28 cellular contexts compared by ENCODE assay signal in the genomic region with DNA sequence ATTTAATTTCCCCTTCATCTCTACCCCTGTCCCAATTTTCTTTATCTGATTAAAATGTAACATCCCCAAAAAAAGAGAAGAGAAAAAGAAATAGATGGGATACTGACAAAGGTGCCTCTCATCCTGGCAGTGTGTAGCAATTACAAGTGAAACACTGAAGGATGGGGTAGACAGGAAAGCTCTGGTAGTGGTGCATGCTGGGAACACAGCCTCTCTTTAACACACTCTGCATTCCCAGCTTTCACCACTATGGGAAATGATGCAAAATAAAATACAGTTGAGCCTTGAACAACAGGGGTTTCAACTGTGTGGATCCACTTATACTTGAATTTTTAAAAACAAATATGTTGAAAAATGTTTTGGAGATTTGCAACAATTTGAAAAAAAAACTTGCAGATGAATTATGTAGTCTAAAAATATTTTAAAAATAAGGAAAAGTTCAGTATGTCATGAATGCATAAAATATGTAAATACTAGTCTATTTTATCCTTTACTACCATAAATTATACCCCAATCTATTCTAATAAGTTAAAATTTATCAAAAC.
DNase-seq lines count a peak whose midpoint lies in the region; TF ChIP-seq lines count a peak whose summit lies in the region.
"Had no signal": no experiment of that assay in that cellular context is flagged by ENCODE, and none has a peak within 500 bp of the region (broad histone marks: within the 10 kb centered on the region; RNA-seq: fewer than 3 reads in every experiment).

No MANE protein-coding gene starts in this region.

- H3K9me3 Mint-ChIP-seq in chondrocyte (ENCODE audit: low read depth): peaks cover 3% of the 10 kb centered on the region
- H3K9me3 Mint-ChIP-seq in neural crest cell: no peaks in the 10 kb centered on the region
- H3K9me3 Mint-ChIP-seq: activated CD4-positive, alpha-beta memory T cell treated with anti-CD3 and anti-CD28 coated beads for 36 hours; activated naive CD4-positive, alpha-beta T cell treated with anti-CD3 and anti-CD28 coated beads, Interleukin-2, amount 10 ng/mL, durations not matched to agents 7 days and 5 days; effector memory CD8-positive, alpha-beta T cell; naive thymus-derived CD8-positive, alpha-beta T cell; T-helper 1 cell treated with Interleukin-12 subunit alpha and Interleukin-12 subunit beta and Interleukin-4 antibody, amounts not matched to agents 30 μg/mL and 1 μg/mL, for 36 hours had no signal

- H3K36me3 Mint-ChIP-seq in chondrocyte (ENCODE audit: low read depth): no peaks in the 10 kb centered on the region
- H3K36me3 Mint-ChIP-seq in neural crest cell (ENCODE audit: low read depth): no peaks in the 10 kb centered on the region
- H3K36me3 Mint-ChIP-seq: activated CD4-positive, alpha-beta memory T cell treated with anti-CD3 and anti-CD28 coated beads for 36 hours; activated naive CD4-positive, alpha-beta T cell treated with anti-CD3 and anti-CD28 coated beads, Interleukin-2, amount 10 ng/mL, durations not matched to agents 7 days and 5 days; naive thymus-derived CD8-positive, alpha-beta T cell had no signal

- DNase-seq in DMS 273 (lab: John Stamatoyannopoulos, UW; ENCODE audit: unreplicated experiment) (peak; percentile 4), DMS 273 treated with DMSO at 0.1 percent for 48 hours (lab: John Stamatoyannopoulos, UW) (no peak), HT1080 (ENCODE audit: low read depth) (peak; percentile 1), chondrocyte (ENCODE audit: low spot score) (no peak), neural crest cell (ENCODE audit: low read depth, low spot score) (no peak), AG08395 (ENCODE audit: low spot score) (no peak), NCI-H524 (lab: John Stamatoyannopoulos, UW) (no peak), NCI-H2029 treated with DMSO at 0.1 percent for 48 hours (lab: John Stamatoyannopoulos, UW) (no peak)
- DNase-seq: activated CD4-positive, alpha-beta memory T cell treated with anti-CD3 and anti-CD28 coated beads for 36 hours; activated CD4-positive, CD25-positive, alpha-beta regulatory T cell treated with anti-CD3 and anti-CD28 coated beads, Interleukin-2, amount 50 U/mL, for 72 hours; activated CD8-positive, alpha-beta memory T cell treated with anti-CD3 and anti-CD28 coated beads, Interleukin-2, amount 50 U/mL, for 4 hours; activated naive CD4-positive, alpha-beta T cell treated with anti-CD3 and anti-CD28 coated beads, Interleukin-2, amount 10 ng/mL, durations not matched to agents 7 days and 5 days; amniotic stem cell; DMS79; effector memory CD8-positive, alpha-beta T cell; foreskin fibroblast; heart right ventricle; left ventricle myocardium inferior; midbrain; naive thymus-derived CD8-positive, alpha-beta T cell; NCI-H1092; NCI-H187; NCI-H2171 treated with DMSO at 0.1 percent for 48 hours; NCI-H526 treated with DMSO at 0.1 percent for 48 hours; occipital lobe; stimulated activated naive CD8-positive, alpha-beta T cell treated with anti-CD3 and anti-CD28 coated beads, Interleukin-15, Interleukin-2, amounts not matched to agents 100 U/mL and 50 U/mL, for 24 hours had no signal

- H3K4me3 Mint-ChIP-seq in chondrocyte (ENCODE audit: unreplicated experiment) (no peak overlapping the region), neural crest cell (no peak overlapping the region)
- H3K4me3 Mint-ChIP-seq: activated CD4-positive, alpha-beta memory T cell treated with anti-CD3 and anti-CD28 coated beads for 36 hours; activated naive CD4-positive, alpha-beta T cell treated with anti-CD3 and anti-CD28 coated beads, Interleukin-2, amount 10 ng/mL, durations not matched to agents 7 days and 5 days; B cell; effector memory CD8-positive, alpha-beta T cell; naive thymus-derived CD8-positive, alpha-beta T cell; T-helper 1 cell treated with Interleukin-12 subunit alpha and Interleukin-12 subunit beta and Interleukin-4 antibody, amounts not matched to agents 30 μg/mL and 1 μg/mL, for 36 hours had no signal

- H3K27ac Mint-ChIP-seq in chondrocyte (ENCODE audit: unreplicated experiment) (no peak overlapping the region), neural crest cell (ENCODE audit: unreplicated experiment) (no peak overlapping the region)
- H3K27ac Mint-ChIP-seq: activated CD4-positive, alpha-beta memory T cell treated with anti-CD3 and anti-CD28 coated beads for 36 hours; activated naive CD4-positive, alpha-beta T cell treated with anti-CD3 and anti-CD28 coated beads, Interleukin-2, amount 10 ng/mL, durations not matched to agents 7 days and 5 days; B cell; effector memory CD8-positive, alpha-beta T cell; naive thymus-derived CD8-positive, alpha-beta T cell; T-helper 1 cell treated with Interleukin-12 subunit alpha and Interleukin-12 subunit beta and Interleukin-4 antibody, amounts not matched to agents 30 μg/mL and 1 μg/mL, for 36 hours had no signal

- H3K4me1 Mint-ChIP-seq in chondrocyte (ENCODE audit: low read depth): no peaks in the 10 kb centered on the region
- no peaks in the 10 kb centered on the region for H3K4me1 Mint-ChIP-seq in neural crest cell
- H3K4me1 Mint-ChIP-seq: activated naive CD4-positive, alpha-beta T cell treated with anti-CD3 and anti-CD28 coated beads, Interleukin-2, amount 10 ng/mL, durations not matched to agents 7 days and 5 days; B cell; naive thymus-derived CD8-positive, alpha-beta T cell had no signal

- H3K27me3 Mint-ChIP-seq in chondrocyte (ENCODE audit: low read depth) (peaks cover under 1% of the 10 kb centered on the region), neural crest cell (ENCODE audit: low read depth) (no peaks in the 10 kb centered on the region)
- H3K27me3 Mint-ChIP-seq: activated CD4-positive, alpha-beta memory T cell treated with anti-CD3 and anti-CD28 coated beads for 36 hours; activated naive CD4-positive, alpha-beta T cell treated with anti-CD3 and anti-CD28 coated beads, Interleukin-2, amount 10 ng/mL, durations not matched to agents 7 days and 5 days; B cell; effector memory CD8-positive, alpha-beta T cell had no signal

- TF ChIP-seq CTCF in chondrocyte (IDR thresholded peaks at IDR 0.05) (peak; percentile 28), neural crest cell (conservative IDR thresholded peaks at IDR 0.05) (peak; percentile 40)

Comparison
In these comparisons a context has a peak if more than half of its experiments do, and no peak if none do; other contexts are left out.
1. DNase-seq: peak in DMS 273 (single experiment) and HT1080 (single experiment); none in DMS 273 treated with DMSO at 0.1 percent for 48 hours (single experiment), chondrocyte (single experiment), neural crest cell (single experiment), AG08395 (single experiment), NCI-H524 (0 of 2) and NCI-H2029 treated with DMSO at 0.1 percent for 48 hours (single experiment).